In the genomic region with DNA sequence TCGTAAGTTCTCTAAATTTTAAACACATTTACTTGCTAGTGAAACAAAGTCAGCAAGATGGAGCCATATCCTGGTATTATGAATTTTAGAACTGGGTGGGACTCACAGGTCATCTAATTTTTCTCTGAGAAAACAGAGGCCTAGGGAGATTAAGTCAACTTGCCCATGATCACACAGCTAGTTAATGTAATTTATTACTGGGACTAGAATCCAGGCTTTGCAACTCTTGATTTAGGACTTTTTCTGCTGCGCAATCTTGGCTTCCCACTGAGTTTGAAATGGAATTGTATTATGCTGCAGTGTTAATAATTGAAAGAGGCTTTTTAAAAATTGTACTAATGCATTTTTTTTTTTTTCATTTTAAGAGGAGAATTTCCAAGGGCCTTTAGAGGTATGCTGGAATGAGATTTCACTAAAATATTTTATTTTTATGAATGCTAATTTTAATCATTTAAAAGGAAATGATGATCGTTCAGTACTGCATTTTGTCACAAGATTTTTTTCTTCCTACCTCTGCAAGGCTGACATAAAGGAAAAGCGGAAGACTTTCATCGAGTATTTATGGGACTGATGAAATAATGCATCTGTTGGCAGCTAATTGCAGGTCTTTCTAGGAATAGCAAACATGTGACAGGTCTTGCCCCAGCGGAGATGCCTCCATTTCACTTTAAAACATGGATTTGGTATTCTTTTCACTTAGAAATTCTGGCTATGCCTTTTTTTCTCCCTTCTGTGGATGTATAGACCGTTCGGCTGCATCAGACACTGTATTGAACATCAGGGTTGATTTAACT, we compare ENCODE assay signal across 21 cellular contexts.
"Had no signal": no experiment of that assay in that cellular context is flagged by ENCODE, and none has a peak within 500 bp of the region (broad histone marks: within the 10 kb centered on the region; RNA-seq: fewer than 3 reads in every experiment).

No MANE protein-coding gene starts in this region.

- H3K27me3 ChIP-seq: adrenal gland, MG63 had no signal

- H3K9me3 ChIP-seq: adrenal gland, MG63 had no signal

- ATAC-seq: activated CD4-positive, CD25-positive, alpha-beta regulatory T cell treated with anti-CD3 and anti-CD28 coated beads, Interleukin-2, amount 50 U/mL, for 24 hours; activated CD8-positive, alpha-beta T cell treated with anti-CD3 and anti-CD28 coated beads, Interleukin-2, amount 10 ng/mL, durations not matched to agents 7 days and 5 days; T-cell had no signal

- H3K27ac ChIP-seq: adrenal gland, KMS-11, WERI-Rb-1 had no signal

- H3K4me3 ChIP-seq: adrenal gland, MG63 had no signal

- H3K36me3 ChIP-seq: adrenal gland, MG63, WERI-Rb-1 had no signal

- DNase-seq: activated CD4-positive, alpha-beta T cell treated with anti-CD3 and anti-CD28 coated beads for 4 hours; activated CD8-positive, alpha-beta memory T cell treated with anti-CD3 and anti-CD28 coated beads, Interleukin-2, amount 50 U/mL, for 48 hours; activated CD8-positive, alpha-beta T cell treated with anti-CD3 and anti-CD28 coated beads, Interleukin-2, amount 10 ng/mL, durations not matched to agents 7 days and 5 days; activated naive CD4-positive, alpha-beta T cell treated with anti-CD3 and anti-CD28 coated beads, Interleukin-2, amount 50 U/mL, for 16 hours; activated naive CD8-positive, alpha-beta T cell treated with anti-CD3 and anti-CD28 coated beads, Interleukin-2, amount 10 ng/mL, durations not matched to agents 7 days and 5 days; activated T-cell treated with anti-CD3 and anti-CD28 coated beads, Interleukin-2, amount 50 U/mL, for 1 hour; adrenal gland; anterior cingulate cortex; central memory CD4-positive, alpha-beta T cell; MG63; NCI-H1048; NCI-H1930; NCI-H2171; NCI-H510A treated with DMSO at 0.1 percent for 48 hours; NCI-H69; SIG-M5; T-cell; T-helper 2 cell; WERI-Rb-1 had no signal
